In the genomic region with DNA sequence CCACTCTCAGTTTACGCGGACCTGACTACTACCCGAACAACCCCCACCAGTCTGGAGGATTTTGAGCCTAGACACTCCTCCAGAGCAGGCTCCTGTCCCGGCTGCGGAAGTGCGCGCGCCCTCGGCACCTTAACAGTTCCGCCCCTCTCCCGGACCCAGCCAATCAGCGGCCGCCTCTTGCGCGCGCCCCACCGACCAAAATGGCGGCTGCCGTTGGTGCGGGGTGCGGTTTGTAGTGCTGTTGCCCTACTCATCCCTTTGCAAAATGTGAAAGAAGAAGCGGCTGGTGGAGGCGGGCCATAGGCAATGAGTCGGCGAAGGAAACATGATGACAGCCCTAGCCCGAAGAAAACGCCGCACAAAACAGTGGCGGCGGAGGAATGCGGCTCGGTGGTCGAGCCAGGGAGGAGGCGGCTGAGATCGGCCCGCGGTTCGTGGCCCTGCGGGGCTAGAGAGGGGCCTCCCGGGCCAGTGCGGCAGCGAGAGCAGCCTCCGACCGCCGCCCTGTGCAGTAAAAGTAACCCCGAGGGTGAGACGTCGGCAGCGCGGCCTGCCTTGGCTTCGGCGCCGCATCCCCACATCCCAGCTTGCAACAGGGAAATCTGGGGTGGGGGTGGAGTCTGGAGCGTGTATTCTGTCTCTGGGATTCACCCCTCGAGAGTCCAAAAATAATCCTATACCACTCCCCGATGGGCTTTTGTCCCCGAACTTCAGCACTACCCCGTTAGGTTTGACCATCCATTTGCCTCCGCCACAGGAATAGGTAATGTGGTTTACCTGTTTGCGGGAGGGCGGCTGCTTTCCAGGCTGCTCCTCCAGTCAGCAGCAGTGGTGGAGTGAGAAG, we compare ENCODE assay signal across 8 cellular contexts. TPM values are rescaled to one million over a fixed set of nuclear protein-coding genes. Genes with fewer than 3 reads are reported as not detected.
A peak's percentile ranks its signal among the peaks of the same experiment; 100 is the strongest.
DNase-seq lines count a peak whose midpoint lies in the region; ATAC-seq and TF ChIP-seq lines count a peak whose summit lies in the region.

Gene ETAA1 (plus strand): TSS at position 191 of the 844 bp plus-strand sequence. CDS start 116 bp downstream, at position 307.

- H3K9me3 Mint-ChIP-seq in activated naive CD4-positive, alpha-beta T cell treated with anti-CD3 and anti-CD28 coated beads, Interleukin-2, amount 50 U/mL, for 72 hours = no peaks in the 10 kb centered on the region

- POLR2A ChIA-PET in SK-N-SH (lab: Yijun Ruan, JAX) = interaction anchor here (1.0 to 1.9 kb wide), 2 partner anchors 164 to 964 kb away, joined by 3 to 10 read pairs; no protein-coding TSS in a partner anchor

- H3K79me2 ChIP-seq in SK-N-SH (ENCODE audit: insufficient read depth) = peaks cover 51% of the 10 kb centered on the region

- DNase-seq in GM03348 (ENCODE audit: low spot score) = peak; percentile 99
- DNase-seq in HFF-Myc (ENCODE audit: extremely low read depth, low read depth) = peak; percentile 66
- peak; percentile 94 for DNase-seq in NCI-H1048 (lab: John Stamatoyannopoulos, UW)
- DNase-seq in SK-N-SH = peak; percentile 97
- peak; percentile 89 to 92 for DNase-seq in activated naive CD4-positive, alpha-beta T cell treated with anti-CD3 and anti-CD28 coated beads, Interleukin-2, amount 50 U/mL, for 72 hours (ENCODE audit: low spot score in 2 of 2)
- peak; percentile 89 for DNase-seq in globus pallidus (ENCODE audit: low spot score)
- DNase-seq in nucleus accumbens (lab: John Stamatoyannopoulos, UW) = peak; percentile 16 to 95 (median 85)
- DNase-seq in suprapubic skin (ENCODE audit: low spot score in 2 of 2) = peak; percentile 96

- H3K4me1 ChIP-seq in SK-N-SH (ENCODE audit: control insufficient read depth in 1 of 2, insufficient read depth in 2 of 2, low read depth in 1 of 2, low read length in 1 of 2) = peaks cover 4 to 44% of the 10 kb centered on the region in 2 experiments; a peak in 3 of 4 replicates
- H3K4me1 ChIP-seq in suprapubic skin = peaks cover 5% of the 10 kb centered on the region

- peaks cover 38% of the 10 kb centered on the region for H3F3A ChIP-seq in SK-N-SH (replicated peaks; ENCODE audit: insufficient read depth)

- ATAC-seq in activated naive CD4-positive, alpha-beta T cell treated with anti-CD3 and anti-CD28 coated beads, Interleukin-2, amount 50 U/mL, for 72 hours = peak; percentile 99 to 100

- H3K27me3 ChIP-seq in SK-N-SH (ENCODE audit: insufficient read depth) = no peaks in the 10 kb centered on the region
- H3K27me3 ChIP-seq in suprapubic skin = no peaks in the 10 kb centered on the region

- TF ChIP-seq CTCF in HFF-Myc (IDR thresholded peaks at IDR 0.05; ENCODE audit: low read depth, low read length, missing control alignments) (no peak), SK-N-SH (IDR thresholded peaks at IDR 0.05) (no peak), suprapubic skin (IDR thresholded peaks at IDR 0.05) (no peak)

- TF ChIP-seq POLR2A in suprapubic skin (IDR thresholded peaks at IDR 0.05) = peak; percentile 37 to 62

- CTCF ChIA-PET in SK-N-SH (lab: Yijun Ruan, JAX) = interaction anchor here (0.7 kb wide), 1 partner anchor 164 kb away, joined by 3 read pairs; no protein-coding TSS in a partner anchor

- H3K4me3 ChIP-seq in HFF-Myc (replicated peaks; ENCODE audit: low read depth, low read length) (peak within 1 kb of the TSS; percentile 89), SK-N-SH (ENCODE audit: low read depth in 2 of 2, low read length in 1 of 2) (peak within 1 kb of the TSS; percentile 77 to 94), suprapubic skin (peak within 1 kb of the TSS; percentile 96)

- H3K27ac ChIP-seq in SK-N-SH (ENCODE audit: low read depth in 2 of 2, low read length in 1 of 2) (peak within 1 kb of the TSS; percentile 91 to 96), suprapubic skin (peak within 1 kb of the TSS; percentile 96)

- no peaks in the 10 kb centered on the region for H3K9me2 ChIP-seq in SK-N-SH

- H3K36me3 Mint-ChIP-seq in activated naive CD4-positive, alpha-beta T cell treated with anti-CD3 and anti-CD28 coated beads, Interleukin-2, amount 50 U/mL, for 72 hours = peaks cover 8 to 12% of the 10 kb centered on the region in 2 donors

- H3K27ac Mint-ChIP-seq in activated naive CD4-positive, alpha-beta T cell treated with anti-CD3 and anti-CD28 coated beads, Interleukin-2, amount 50 U/mL, for 72 hours = peak within 1 kb of the TSS; percentile 96 to 99

- H3K9me3 ChIP-seq in SK-N-SH (no peaks in the 10 kb centered on the region), suprapubic skin (no peaks in the 10 kb centered on the region)

- peak; percentile 19; the same call in 1 of the 2 replicates for TF ChIP-seq RAD21 in SK-N-SH (IDR thresholded peaks at IDR 0.05; ENCODE audit: low read length)

- TF ChIP-seq EP300 in SK-N-SH (IDR thresholded peaks at IDR 0.05; ENCODE audit: borderline replicate concordance in 1 of 2, low read depth in 1 of 2, low read length in 1 of 2) (no peak), suprapubic skin (IDR thresholded peaks at IDR 0.05) (no peak)

- H3K4me2 ChIP-seq in SK-N-SH = peak within 1 kb of the TSS; percentile 93

- no peaks in the 10 kb centered on the region for H4K20me1 ChIP-seq in SK-N-SH (ENCODE audit: insufficient read depth)

- under 1% methylated on average over 49 of the region's 61 CpGs for WGBS in SK-N-SH (ENCODE audit: low lambda C conversion rate)
- under 1% methylated on average over 32 of the region's 61 CpGs for WGBS in suprapubic skin

- H3K9ac ChIP-seq in SK-N-SH = peak within 1 kb of the TSS; percentile 96

- peak within 1 kb of the TSS; percentile 75 for H2AFZ ChIP-seq in SK-N-SH (ENCODE audit: low read depth)

- H3K36me3 ChIP-seq in SK-N-SH (replicated peaks in 1 of 2; ENCODE audit: control insufficient read depth in 1 of 2, insufficient read depth in 2 of 2, low read length in 1 of 2) (peaks cover 19 to 26% of the 10 kb centered on the region in 2 experiments), suprapubic skin (no peaks in the 10 kb centered on the region)

TF ChIP-seq in SK-N-SH, 30 proteins besides CTCF, POLR2A, EP300 and RAD21 (continues in another document):
- TF ChIP-seq YY1 (IDR thresholded peaks at IDR 0.05; ENCODE audit: low read depth) (peak; percentile 95), POLR2AphosphoS5 (IDR thresholded peaks at IDR 0.05; ENCODE audit: low read depth, low read length) (peak; percentile 92), SMC3 (IDR thresholded peaks at IDR 0.05; ENCODE audit: low read depth, low read length) (peak; percentile 1; the same call in 1 of the 2 replicates), CHD2 (IDR thresholded peaks at IDR 0.05; ENCODE audit: low read length, partially characterized antibody) (peak; percentile 30), MAX (IDR thresholded peaks at IDR 0.05; ENCODE audit: low read depth) (0 out of 2 replicates have a peak, but pooled peaks have one; percentile 46), TAF1 (IDR thresholded peaks at IDR 0.05; ENCODE audit: borderline replicate concordance, low read depth, low read length) (peak; percentile 98), FOSL2 (IDR thresholded peaks at IDR 0.05; ENCODE audit: borderline replicate concordance, low read depth) (no peak), FOXJ3 (CRISPR knock-in tag; IDR thresholded peaks at IDR 0.05) (no peak), TCF12 (IDR thresholded peaks at IDR 0.05) (no peak), NFIC (IDR thresholded peaks at IDR 0.05; ENCODE audit: borderline replicate concordance) (no peak), NRF1 (IDR thresholded peaks at IDR 0.05; ENCODE audit: low read depth, low read length) (peak; percentile 32), GABPA (IDR thresholded peaks at IDR 0.05; ENCODE audit: low read depth) (peak; percentile 75), MXI1 (IDR thresholded peaks at IDR 0.05; ENCODE audit: low read depth, low read length) (peak; percentile 67), SIN3A (IDR thresholded peaks at IDR 0.05; ENCODE audit: borderline replicate concordance, low read depth, low read length) (0 out of 2 replicates have a peak, but pooled peaks have one; percentile 14), JUND (IDR thresholded peaks at IDR 0.05) (no peak)
- TF ChIP-seq, protein P1, sequence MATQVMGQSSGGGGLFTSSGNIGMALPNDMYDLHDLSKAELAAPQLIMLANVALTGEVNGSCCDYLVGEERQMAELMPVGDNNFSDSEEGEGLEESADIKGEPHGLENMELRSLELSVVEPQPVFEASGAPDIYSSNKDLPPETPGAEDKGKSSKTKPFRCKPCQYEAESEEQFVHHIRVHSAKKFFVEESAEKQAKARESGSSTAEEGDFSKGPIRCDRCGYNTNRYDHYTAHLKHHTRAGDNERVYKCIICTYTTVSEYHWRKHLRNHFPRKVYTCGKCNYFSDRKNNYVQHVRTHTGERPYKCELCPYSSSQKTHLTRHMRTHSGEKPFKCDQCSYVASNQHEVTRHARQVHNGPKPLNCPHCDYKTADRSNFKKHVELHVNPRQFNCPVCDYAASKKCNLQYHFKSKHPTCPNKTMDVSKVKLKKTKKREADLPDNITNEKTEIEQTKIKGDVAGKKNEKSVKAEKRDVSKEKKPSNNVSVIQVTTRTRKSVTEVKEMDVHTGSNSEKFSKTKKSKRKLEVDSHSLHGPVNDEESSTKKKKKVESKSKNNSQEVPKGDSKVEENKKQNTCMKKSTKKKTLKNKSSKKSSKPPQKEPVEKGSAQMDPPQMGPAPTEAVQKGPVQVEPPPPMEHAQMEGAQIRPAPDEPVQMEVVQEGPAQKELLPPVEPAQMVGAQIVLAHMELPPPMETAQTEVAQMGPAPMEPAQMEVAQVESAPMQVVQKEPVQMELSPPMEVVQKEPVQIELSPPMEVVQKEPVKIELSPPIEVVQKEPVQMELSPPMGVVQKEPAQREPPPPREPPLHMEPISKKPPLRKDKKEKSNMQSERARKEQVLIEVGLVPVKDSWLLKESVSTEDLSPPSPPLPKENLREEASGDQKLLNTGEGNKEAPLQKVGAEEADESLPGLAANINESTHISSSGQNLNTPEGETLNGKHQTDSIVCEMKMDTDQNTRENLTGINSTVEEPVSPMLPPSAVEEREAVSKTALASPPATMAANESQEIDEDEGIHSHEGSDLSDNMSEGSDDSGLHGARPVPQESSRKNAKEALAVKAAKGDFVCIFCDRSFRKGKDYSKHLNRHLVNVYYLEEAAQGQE (IDR thresholded peaks at IDR 0.05; ENCODE audit: low read depth, low read length) = peak; percentile 50; the same call in 1 of the 2 replicates

RNA-seq across cellular contexts. Expression of gene ETAA1, which starts in this region (rescaled TPM):
- polyA plus RNA-seq in SK-N-SH (2012; rRNA removed) = 6.8 and 8.2 TPM in 2 replicates
- polyA plus RNA-seq in SK-N-SH (2012; cell fraction: cytosol; rRNA removed) = 8.7 and 11.7 TPM in 2 replicates
- polyA plus RNA-seq in SK-N-SH (2012; cell fraction: nucleus; rRNA removed) = 6.9 and 11.9 TPM in 2 replicates
- 10 to 100 TPM; 11.2 to 11.8 TPM for total RNA-seq in activated naive CD4-positive, alpha-beta T cell treated with anti-CD3 and anti-CD28 coated beads, Interleukin-2, amount 50 U/mL, for 72 hours
- 10 to 100 TPM; 11.5 to 26.8 (median 16.9) TPM for total RNA-seq in suprapubic skin

Comparison
In these comparisons a context has a peak if more than half of its experiments do, and no peak if none do; other contexts are left out.
1. Peak in every context shown above with its lines: DNase-seq, ATAC-seq, H3K4me3 ChIP-seq and H3K27ac ChIP-seq.